ENCODE assay signal across 15 cellular contexts in genomic region chr21:34899302-34899701, GRCh38.
DNase-seq lines count a peak whose midpoint lies in the region; ATAC-seq and TF ChIP-seq lines count a peak whose summit lies in the region.
"Had no signal": no experiment of that assay in that cellular context is flagged by ENCODE, and none has a peak within 500 bp of the region (broad histone marks: within the 10 kb centered on the region; RNA-seq: fewer than 3 reads in every experiment).

No MANE protein-coding gene starts in this region.

- no peaks in the 10 kb centered on the region; a peak in 1 of 4 replicates for H3K79me1 ChIP-seq in IMR-90 (ENCODE audit: low read depth in 1 of 2, low read length in 2 of 2)

- no peak overlapping the region for H3K14ac ChIP-seq in IMR-90 (replicated peaks; ENCODE audit: low read depth, low read length)

- CTCF ChIA-PET in IMR-90 (lab: Yijun Ruan, JAX) = interaction anchor here (0.6 kb wide), 1 partner anchor 714 kb away, joined by 3 read pairs; no protein-coding TSS in a partner anchor

- no peak overlapping the region for H3K27ac ChIP-seq in IMR-90 (ENCODE audit: insufficient read depth, low read length)

- DNase-seq in activated naive CD4-positive, alpha-beta T cell (lab: John Stamatoyannopoulos, UW) = no peak
- DNase-seq in IMR-90 = no peak
- DNase-seq in activated CD4-positive, CD25-positive, alpha-beta regulatory T cell treated with anti-CD3 and anti-CD28 coated beads, Interleukin-2, amount 50 U/mL, for 72 hours = no peak
- DNase-seq in DMS79 treated with DMSO at 0.1 percent for 48 hours (lab: John Stamatoyannopoulos, UW) = no peak
- DNase-seq: C1 segment of cervical spinal cord; CD8-positive, alpha-beta memory T cell; DMS 273 treated with DMSO at 0.1 percent for 48 hours; DMS79; GF-D8; H9 had no signal

- TF ChIP-seq POLR2A in IMR-90 (IDR thresholded peaks at IDR 0.05; ENCODE audit: low read depth, low read length) = no peak

- no peak overlapping the region for H2BK5ac ChIP-seq in IMR-90 (ENCODE audit: low read depth, low read length, poor library complexity, severe bottlenecking)

- H2AFZ ChIP-seq in IMR-90 (replicated peaks; ENCODE audit: low read length, poor library complexity) = no peak overlapping the region
- H2AFZ ChIP-seq: GM23338 had no signal

- H4K8ac ChIP-seq in IMR-90 (ENCODE audit: low read depth in 2 of 2, low read length in 2 of 2) = no peak overlapping the region

- intact Hi-C loops in IMR-90 (cut with micrococcal nuclease) = no loop called here

- no peaks in the 10 kb centered on the region for H3K27me3 Mint-ChIP-seq in activated naive CD4-positive, alpha-beta T cell treated with anti-CD3 and anti-CD28 coated beads, Interleukin-2, amount 50 U/mL, for 24 hours
- H3K27me3 Mint-ChIP-seq in activated T-helper 17 cell treated with anti-CD3 and anti-CD28 coated beads, Interleukin-2, amount 50 U/mL, for 72 hours = no peaks in the 10 kb centered on the region
- no peaks in the 10 kb centered on the region for H3K27me3 Mint-ChIP-seq in stimulated activated memory B cell treated with anti-CD40 and anti-IgM and Interleukin-4, amounts not matched to agents 10 μg/mL and 1 μg/mL and 100 μg/mL, for 72 hours
- H3K27me3 Mint-ChIP-seq: CD8-positive, alpha-beta memory T cell had no signal

- no peak overlapping the region for H2BK120ac ChIP-seq in IMR-90 (ENCODE audit: low read depth, low read length)

- no peak overlapping the region for H2AK9ac ChIP-seq in IMR-90 (replicated peaks; ENCODE audit: low read depth, low read length, poor library complexity)

- H3K4ac ChIP-seq in IMR-90 (ENCODE audit: low read depth, low read length) = no peak overlapping the region

- H4K20me1 ChIP-seq in IMR-90 (ENCODE audit: insufficient read depth, low read length) = no peaks in the 10 kb centered on the region

- H4K5ac ChIP-seq in IMR-90 (ENCODE audit: low read depth, low read length) = no peak overlapping the region

- H3K9me1 ChIP-seq in IMR-90 (ENCODE audit: insufficient read depth, low read length) = no peaks in the 10 kb centered on the region

- H2AK5ac ChIP-seq in IMR-90 (ENCODE audit: low read depth, low read length) = 0 out of 2 replicates have a peak overlapping the region, but pooled peaks have one; percentile 10

- no peak overlapping the region for H3K18ac ChIP-seq in IMR-90 (ENCODE audit: low read depth, low read length)

- POLR2A ChIA-PET in IMR-90 (lab: Charles Lee; ENCODE audit: unreplicated experiment) = no interaction called here

- TF ChIP-seq CTCF in IMR-90 (conservative IDR thresholded peaks at IDR 0.05; ENCODE audit: low read depth, low read length) = no peak

- H3K4me3 Mint-ChIP-seq in activated naive CD4-positive, alpha-beta T cell treated with anti-CD3 and anti-CD28 coated beads, Interleukin-2, amount 50 U/mL, for 24 hours = no peak overlapping the region
- peak overlapping the region; percentile 6 for H3K4me3 Mint-ChIP-seq in activated T-helper 17 cell treated with anti-CD3 and anti-CD28 coated beads, Interleukin-2, amount 50 U/mL, for 72 hours
- H3K4me3 Mint-ChIP-seq in stimulated activated memory B cell treated with anti-CD40 and anti-IgM and Interleukin-4, amounts not matched to agents 10 μg/mL and 1 μg/mL and 100 μg/mL, for 72 hours = no peak overlapping the region
- H3K4me3 Mint-ChIP-seq: CD8-positive, alpha-beta memory T cell; GM23338; H9 had no signal

- no peak overlapping the region for H3K56ac ChIP-seq in IMR-90 (ENCODE audit: extremely low read depth, insufficient read depth, low read length)

- H3K36me3 Mint-ChIP-seq in activated naive CD4-positive, alpha-beta T cell treated with anti-CD3 and anti-CD28 coated beads, Interleukin-2, amount 50 U/mL, for 24 hours = peaks cover 19% of the 10 kb centered on the region
- H3K36me3 Mint-ChIP-seq in activated T-helper 17 cell treated with anti-CD3 and anti-CD28 coated beads, Interleukin-2, amount 50 U/mL, for 72 hours (ENCODE audit: low read depth) = no peaks in the 10 kb centered on the region
- H3K36me3 Mint-ChIP-seq in stimulated activated memory B cell treated with anti-CD40 and anti-IgM and Interleukin-4, amounts not matched to agents 10 μg/mL and 1 μg/mL and 100 μg/mL, for 72 hours = peaks cover 41% of the 10 kb centered on the region

- no peak overlapping the region for H3K4me2 ChIP-seq in IMR-90 (ENCODE audit: low read depth, low read length)
- H3K4me2 ChIP-seq: GM23338 had no signal

- no peaks in the 10 kb centered on the region for H3K36me3 ChIP-seq in IMR-90 (ENCODE audit: control insufficient read depth, insufficient read depth, low read length)

- TF ChIP-seq RAD21 in IMR-90 (IDR thresholded peaks at IDR 0.05; ENCODE audit: low read length) = no peak

- no peak for ATAC-seq in IMR-90 (ENCODE audit: low read depth)
- ATAC-seq in activated T-helper 17 cell treated with anti-CD3 and anti-CD28 coated beads, Interleukin-2, amount 50 U/mL, for 72 hours (replicated peaks) = no peak
- no peak for ATAC-seq in stimulated activated memory B cell treated with anti-CD40 and anti-IgM and Interleukin-4, amounts not matched to agents 10 μg/mL and 1 μg/mL and 100 μg/mL, for 72 hours
- ATAC-seq: GM23338, HCT116 had no signal

- no peak overlapping the region for H2BK20ac ChIP-seq in IMR-90 (ENCODE audit: low read depth, low read length)

- H3K4me3 ChIP-seq in IMR-90 (ENCODE audit: insufficient read depth, low read depth, low read length) = no peak overlapping the region
- H3K4me3 ChIP-seq: GM23338 had no signal

- peaks cover 68% of the 10 kb centered on the region for H3K4me1 Mint-ChIP-seq in activated naive CD4-positive, alpha-beta T cell treated with anti-CD3 and anti-CD28 coated beads, Interleukin-2, amount 50 U/mL, for 24 hours
- H3K4me1 Mint-ChIP-seq in activated T-helper 17 cell treated with anti-CD3 and anti-CD28 coated beads, Interleukin-2, amount 50 U/mL, for 72 hours = peaks cover 47% of the 10 kb centered on the region
- peaks cover 6% of the 10 kb centered on the region for H3K4me1 Mint-ChIP-seq in stimulated activated memory B cell treated with anti-CD40 and anti-IgM and Interleukin-4, amounts not matched to agents 10 μg/mL and 1 μg/mL and 100 μg/mL, for 72 hours
- H3K4me1 Mint-ChIP-seq: GM23338, H9 had no signal

- in situ Hi-C loops in IMR-90 (cut with MboI; ENCODE audit: low sequenced_read_pairs) = no loop called here

- H4K91ac ChIP-seq in IMR-90 (ENCODE audit: insufficient read depth, low read depth, low read length) = no peak overlapping the region

- no peaks in the 10 kb centered on the region for H3K4me1 ChIP-seq in IMR-90 (ENCODE audit: control insufficient read depth, insufficient read depth, low read length)

- H3K27me3 ChIP-seq in IMR-90 (ENCODE audit: control insufficient read depth, insufficient read depth, low read length) = no peaks in the 10 kb centered on the region

- dilution Hi-C loops in IMR-90 (cut with HindIII; ENCODE audit: low sequenced_read_pairs, unreplicated experiment) = no loop called here

- WGBS in IMR-90 (ENCODE audit: extremely low coverage in 2 of 2, insufficient read length in 1 of 2), 2 experiments = no CpG with 5 or more reads among the region's 2 CpGs

- BruUV-seq in IMR-90 (replicated peaks; lab: Mats Ljungman, UMichigan) = no TSS peak

- H3K9me3 ChIP-seq in IMR-90 (ENCODE audit: control insufficient read depth, insufficient read depth, low read length) = peaks cover 8% of the 10 kb centered on the region

- peak overlapping the region; percentile 72 for H3K27ac Mint-ChIP-seq in activated naive CD4-positive, alpha-beta T cell treated with anti-CD3 and anti-CD28 coated beads, Interleukin-2, amount 50 U/mL, for 24 hours
- H3K27ac Mint-ChIP-seq in activated T-helper 17 cell treated with anti-CD3 and anti-CD28 coated beads, Interleukin-2, amount 50 U/mL, for 72 hours = peak overlapping the region; percentile 70
- H3K27ac Mint-ChIP-seq in stimulated activated memory B cell treated with anti-CD40 and anti-IgM and Interleukin-4, amounts not matched to agents 10 μg/mL and 1 μg/mL and 100 μg/mL, for 72 hours = no peak overlapping the region
- H3K27ac Mint-ChIP-seq: GM23338, H9 had no signal

- H3K9ac ChIP-seq in IMR-90 (ENCODE audit: low read depth, low read length) = no peak overlapping the region

- H2BK15ac ChIP-seq in IMR-90 (ENCODE audit: low read depth, low read length) = no peak overlapping the region

- no peak overlapping the region for H3K23ac ChIP-seq in IMR-90 (ENCODE audit: low read depth, low read length)

- no peaks in the 10 kb centered on the region for H3K9me3 Mint-ChIP-seq in activated naive CD4-positive, alpha-beta T cell treated with anti-CD3 and anti-CD28 coated beads, Interleukin-2, amount 50 U/mL, for 24 hours
- H3K9me3 Mint-ChIP-seq in activated T-helper 17 cell treated with anti-CD3 and anti-CD28 coated beads, Interleukin-2, amount 50 U/mL, for 72 hours = peaks cover 7% of the 10 kb centered on the region
- H3K9me3 Mint-ChIP-seq in stimulated activated memory B cell treated with anti-CD40 and anti-IgM and Interleukin-4, amounts not matched to agents 10 μg/mL and 1 μg/mL and 100 μg/mL, for 72 hours = no peaks in the 10 kb centered on the region

TF ChIP-seq in IMR-90, 13 proteins besides CTCF, POLR2A, EP300 and RAD21 (continues in another document):
- TF ChIP-seq MXI1 (IDR thresholded peaks at IDR 0.05; ENCODE audit: borderline replicate concordance, low read depth, low read length) (no peak), CEBPB (IDR thresholded peaks at IDR 0.05; ENCODE audit: low read depth, low read length) (no peak), SMC3 (IDR thresholded peaks at IDR 0.05; ENCODE audit: low read depth, low read length) (no peak), CHD1 (IDR thresholded peaks at IDR 0.05; ENCODE audit: low read depth, low read length) (no peak), FOS (IDR thresholded peaks at IDR 0.05; ENCODE audit: low read depth, low read length) (no peak), RFX5 (IDR thresholded peaks at IDR 0.05; ENCODE audit: low read depth, low read length) (no peak), BHLHE40 (IDR thresholded peaks at IDR 0.05; ENCODE audit: low read depth, low read length) (no peak), MAZ (IDR thresholded peaks at IDR 0.05; ENCODE audit: borderline replicate concordance, low read depth, low read length) (no peak)
- TF ChIP-seq, protein P1, sequence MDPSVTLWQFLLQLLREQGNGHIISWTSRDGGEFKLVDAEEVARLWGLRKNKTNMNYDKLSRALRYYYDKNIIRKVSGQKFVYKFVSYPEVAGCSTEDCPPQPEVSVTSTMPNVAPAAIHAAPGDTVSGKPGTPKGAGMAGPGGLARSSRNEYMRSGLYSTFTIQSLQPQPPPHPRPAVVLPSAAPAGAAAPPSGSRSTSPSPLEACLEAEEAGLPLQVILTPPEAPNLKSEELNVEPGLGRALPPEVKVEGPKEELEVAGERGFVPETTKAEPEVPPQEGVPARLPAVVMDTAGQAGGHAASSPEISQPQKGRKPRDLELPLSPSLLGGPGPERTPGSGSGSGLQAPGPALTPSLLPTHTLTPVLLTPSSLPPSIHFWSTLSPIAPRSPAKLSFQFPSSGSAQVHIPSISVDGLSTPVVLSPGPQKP (IDR thresholded peaks at IDR 0.05; ENCODE audit: borderline replicate concordance, low read depth, low read length) = no peak
